8 cellular contexts compared by ENCODE assay signal in genomic region chr1:181179980-181180964, GRCh38.
DNase-seq lines count a peak whose midpoint lies in the region; ATAC-seq and TF ChIP-seq lines count a peak whose summit lies in the region.

No MANE protein-coding gene starts in this region.

- DNase-seq in ELF-1 (ENCODE audit: low read depth, low spot score) (peak; percentile 58), NCI-H2081 treated with DMSO at 0.1 percent for 48 hours (lab: John Stamatoyannopoulos, UW) (peak; percentile 57), activated T-cell treated with anti-CD3 and anti-CD28 coated beads for 4 hours (peak; percentile 24), head of caudate nucleus (peak; percentile 63 to 96 (median 84)), putamen (ENCODE audit: low spot score) (peak; percentile 77), esophagus squamous epithelium (lab: John Stamatoyannopoulos, UW) (no peak)
- DNase-seq in NK-92 treated with Interleukin-12 subunit alpha and Interleukin-12 subunit beta, amount 100 ng/mL, for 24 hours (lab: John Stamatoyannopoulos, UW): no peak

- TF ChIP-seq CTCF in esophagus squamous epithelium (IDR thresholded peaks at IDR 0.05): no peak

- ATAC-seq in GM18867 (IDR thresholded peaks at IDR 0.05; ENCODE audit: unreplicated experiment): no peak

- H3K27me3 ChIP-seq in esophagus squamous epithelium: peaks cover 0 to 30% (median 0%) of the 10 kb centered on the region in 4 donors

- WGBS in esophagus squamous epithelium, 2 donors: 47 to 49% methylated on average over 13 to 15 of the region's 15 CpGs

- TF ChIP-seq POLR2A in esophagus squamous epithelium (IDR thresholded peaks at IDR 0.05): no peak

- H3K36me3 ChIP-seq in esophagus squamous epithelium: no peaks in the 10 kb centered on the region

- no peak overlapping the region for H3K27ac ChIP-seq in esophagus squamous epithelium

- intact Hi-C loops in head of caudate nucleus (cut with DNase I): no loop called here
- intact Hi-C loops in esophagus squamous epithelium (cut with DNase I): no loop called here

- H3K4me3 ChIP-seq in esophagus squamous epithelium: no peak overlapping the region

- no peaks in the 10 kb centered on the region for H3K9me3 ChIP-seq in esophagus squamous epithelium

- peaks cover 0 to 13% (median 3%) of the 10 kb centered on the region in 3 donors for H3K4me1 ChIP-seq in esophagus squamous epithelium

Comparison
In these comparisons a context has a peak if more than half of its experiments do, and no peak if none do; other contexts are left out.
1. DNase-seq: peak in ELF-1 (single experiment), NCI-H2081 treated with DMSO at 0.1 percent for 48 hours (single experiment), activated T-cell treated with anti-CD3 and anti-CD28 coated beads for 4 hours (single experiment), head of caudate nucleus (42 of 42) and putamen (single experiment); none in esophagus squamous epithelium (single experiment) and NK-92 treated with Interleukin-12 subunit alpha and Interleukin-12 subunit beta, amount 100 ng/mL, for 24 hours (single experiment).